ENCODE assay signal across 1 cellular context in genomic region chr16:68528686-68529379, GRCh38.
TF ChIP-seq lines count a peak whose summit lies in the region.

No MANE protein-coding gene starts in this region.

TF ChIP-seq in HepG2, 621 proteins besides CTCF, POLR2A, EP300 and RAD21 (continued from another document and continues in another):
- TF ChIP-seq, protein P1, sequence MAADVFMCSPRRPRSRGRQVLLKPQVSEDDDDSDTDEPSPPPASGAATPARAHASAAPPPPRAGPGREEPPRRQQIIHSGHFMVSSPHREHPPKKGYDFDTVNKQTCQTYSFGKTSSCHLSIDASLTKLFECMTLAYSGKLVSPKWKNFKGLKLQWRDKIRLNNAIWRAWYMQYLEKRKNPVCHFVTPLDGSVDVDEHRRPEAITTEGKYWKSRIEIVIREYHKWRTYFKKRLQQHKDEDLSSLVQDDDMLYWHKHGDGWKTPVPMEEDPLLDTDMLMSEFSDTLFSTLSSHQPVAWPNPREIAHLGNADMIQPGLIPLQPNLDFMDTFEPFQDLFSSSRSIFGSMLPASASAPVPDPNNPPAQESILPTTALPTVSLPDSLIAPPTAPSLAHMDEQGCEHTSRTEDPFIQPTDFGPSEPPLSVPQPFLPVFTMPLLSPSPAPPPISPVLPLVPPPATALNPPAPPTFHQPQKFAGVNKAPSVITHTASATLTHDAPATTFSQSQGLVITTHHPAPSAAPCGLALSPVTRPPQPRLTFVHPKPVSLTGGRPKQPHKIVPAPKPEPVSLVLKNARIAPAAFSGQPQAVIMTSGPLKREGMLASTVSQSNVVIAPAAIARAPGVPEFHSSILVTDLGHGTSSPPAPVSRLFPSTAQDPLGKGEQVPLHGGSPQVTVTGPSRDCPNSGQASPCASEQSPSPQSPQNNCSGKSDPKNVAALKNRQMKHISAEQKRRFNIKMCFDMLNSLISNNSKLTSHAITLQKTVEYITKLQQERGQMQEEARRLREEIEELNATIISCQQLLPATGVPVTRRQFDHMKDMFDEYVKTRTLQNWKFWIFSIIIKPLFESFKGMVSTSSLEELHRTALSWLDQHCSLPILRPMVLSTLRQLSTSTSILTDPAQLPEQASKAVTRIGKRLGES (CRISPR knock-in tag; IDR thresholded peaks at IDR 0.05; ENCODE audit: borderline replicate concordance) = no peak
- TF ChIP-seq ZNF274 (CRISPR knock-in tag; IDR thresholded peaks at IDR 0.05) (peak; percentile 75), STAT5B (CRISPR knock-in tag; IDR thresholded peaks at IDR 0.05) (no peak), MYNN (CRISPR knock-in tag; IDR thresholded peaks at IDR 0.05; ENCODE audit: low read depth) (no peak), THYN1 (CRISPR knock-in tag; IDR thresholded peaks at IDR 0.05; ENCODE audit: borderline replicate concordance, low read depth) (no peak), ZNF264 (CRISPR knock-in tag; IDR thresholded peaks at IDR 0.05) (no peak), ZNF772 (CRISPR knock-in tag; IDR thresholded peaks at IDR 0.05) (peak; percentile 72; the same call in 1 of the 2 replicates), HOXA3 (CRISPR knock-in tag; IDR thresholded peaks at IDR 0.05) (peak; percentile 40; the same call in 1 of the 2 replicates), ZNF501 (CRISPR knock-in tag; IDR thresholded peaks at IDR 0.05) (peak; percentile 78), ZNF543 (CRISPR knock-in tag; IDR thresholded peaks at IDR 0.05) (peak; percentile 65; the same call in 1 of the 2 replicates), DZIP1 (CRISPR knock-in tag; IDR thresholded peaks at IDR 0.05) (0 out of 2 replicates have a peak, but pooled peaks have one; percentile 62), BCLAF1 (IDR thresholded peaks at IDR 0.05) (no peak), ZNF121 (CRISPR knock-in tag; IDR thresholded peaks at IDR 0.05) (no peak), ZNF773 (CRISPR knock-in tag; IDR thresholded peaks at IDR 0.05; ENCODE audit: borderline replicate concordance) (no peak), ZNF83 (CRISPR knock-in tag; IDR thresholded peaks at IDR 0.05; ENCODE audit: borderline replicate concordance) (peak; percentile 43; the same call in 1 of the 2 replicates), KAT2B (IDR thresholded peaks at IDR 0.05; ENCODE audit: borderline replicate concordance, low read depth, low read length) (no peak), GATAD2A (CRISPR knock-in tag; IDR thresholded peaks at IDR 0.05) (peak; percentile 74), ZFP36 (IDR thresholded peaks at IDR 0.05; ENCODE audit: borderline replicate concordance, low read depth, low read length, partially characterized antibody) (no peak), ELF1 (CRISPR knock-in tag; IDR thresholded peaks at IDR 0.05) (peak; percentile 17; the same call in 1 of the 2 replicates), ZNF142 (CRISPR knock-in tag; IDR thresholded peaks at IDR 0.05) (peak; percentile 41; the same call in 1 of the 2 replicates), ZNF784 (CRISPR knock-in tag; IDR thresholded peaks at IDR 0.05; ENCODE audit: borderline replicate concordance) (0 out of 2 replicates have a peak, but pooled peaks have one; percentile 24), BORCS8-MEF2B (CRISPR knock-in tag; IDR thresholded peaks at IDR 0.05) (peak; percentile 52; the same call in 1 of the 2 replicates), ZNF720 (CRISPR knock-in tag; IDR thresholded peaks at IDR 0.05) (no peak), ZNF224 (CRISPR knock-in tag; IDR thresholded peaks at IDR 0.05) (peak; percentile 87; the same call in 1 of the 2 replicates)
- TF ChIP-seq, protein P2, sequence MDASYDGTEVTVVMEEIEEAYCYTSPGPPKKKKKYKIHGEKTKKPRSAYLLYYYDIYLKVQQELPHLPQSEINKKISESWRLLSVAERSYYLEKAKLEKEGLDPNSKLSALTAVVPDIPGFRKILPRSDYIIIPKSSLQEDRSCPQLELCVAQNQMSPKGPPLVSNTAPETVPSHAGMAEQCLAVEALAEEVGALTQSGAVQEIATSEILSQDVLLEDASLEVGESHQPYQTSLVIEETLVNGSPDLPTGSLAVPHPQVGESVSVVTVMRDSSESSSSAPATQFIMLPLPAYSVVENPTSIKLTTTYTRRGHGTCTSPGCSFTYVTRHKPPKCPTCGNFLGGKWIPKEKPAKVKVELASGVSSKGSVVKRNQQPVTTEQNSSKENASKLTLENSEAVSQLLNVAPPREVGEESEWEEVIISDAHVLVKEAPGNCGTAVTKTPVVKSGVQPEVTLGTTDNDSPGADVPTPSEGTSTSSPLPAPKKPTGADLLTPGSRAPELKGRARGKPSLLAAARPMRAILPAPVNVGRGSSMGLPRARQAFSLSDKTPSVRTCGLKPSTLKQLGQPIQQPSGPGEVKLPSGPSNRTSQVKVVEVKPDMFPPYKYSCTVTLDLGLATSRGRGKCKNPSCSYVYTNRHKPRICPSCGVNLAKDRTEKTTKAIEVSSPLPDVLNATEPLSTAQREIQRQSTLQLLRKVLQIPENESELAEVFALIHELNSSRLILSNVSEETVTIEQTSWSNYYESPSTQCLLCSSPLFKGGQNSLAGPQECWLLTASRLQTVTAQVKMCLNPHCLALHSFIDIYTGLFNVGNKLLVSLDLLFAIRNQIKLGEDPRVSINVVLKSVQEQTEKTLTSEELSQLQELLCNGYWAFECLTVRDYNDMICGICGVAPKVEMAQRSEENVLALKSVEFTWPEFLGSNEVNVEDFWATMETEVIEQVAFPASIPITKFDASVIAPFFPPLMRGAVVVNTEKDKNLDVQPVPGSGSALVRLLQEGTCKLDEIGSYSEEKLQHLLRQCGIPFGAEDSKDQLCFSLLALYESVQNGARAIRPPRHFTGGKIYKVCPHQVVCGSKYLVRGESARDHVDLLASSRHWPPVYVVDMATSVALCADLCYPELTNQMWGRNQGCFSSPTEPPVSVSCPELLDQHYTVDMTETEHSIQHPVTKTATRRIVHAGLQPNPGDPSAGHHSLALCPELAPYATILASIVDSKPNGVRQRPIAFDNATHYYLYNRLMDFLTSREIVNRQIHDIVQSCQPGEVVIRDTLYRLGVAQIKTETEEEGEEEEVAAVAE (CRISPR knock-in tag; IDR thresholded peaks at IDR 0.05; ENCODE audit: borderline replicate concordance) = peak; percentile 98
- TF ChIP-seq, protein P3, sequence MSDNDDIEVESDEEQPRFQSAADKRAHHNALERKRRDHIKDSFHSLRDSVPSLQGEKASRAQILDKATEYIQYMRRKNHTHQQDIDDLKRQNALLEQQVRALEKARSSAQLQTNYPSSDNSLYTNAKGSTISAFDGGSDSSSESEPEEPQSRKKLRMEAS (IDR thresholded peaks at IDR 0.05) = peak; percentile 77
- TF ChIP-seq, protein P4, sequence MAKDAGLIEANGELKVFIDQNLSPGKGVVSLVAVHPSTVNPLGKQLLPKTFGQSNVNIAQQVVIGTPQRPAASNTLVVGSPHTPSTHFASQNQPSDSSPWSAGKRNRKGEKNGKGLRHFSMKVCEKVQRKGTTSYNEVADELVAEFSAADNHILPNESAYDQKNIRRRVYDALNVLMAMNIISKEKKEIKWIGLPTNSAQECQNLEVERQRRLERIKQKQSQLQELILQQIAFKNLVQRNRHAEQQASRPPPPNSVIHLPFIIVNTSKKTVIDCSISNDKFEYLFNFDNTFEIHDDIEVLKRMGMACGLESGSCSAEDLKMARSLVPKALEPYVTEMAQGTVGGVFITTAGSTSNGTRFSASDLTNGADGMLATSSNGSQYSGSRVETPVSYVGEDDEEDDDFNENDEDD (CRISPR knock-in tag; IDR thresholded peaks at IDR 0.05; ENCODE audit: borderline replicate concordance) = peak; percentile 77
- TF ChIP-seq, protein P5, sequence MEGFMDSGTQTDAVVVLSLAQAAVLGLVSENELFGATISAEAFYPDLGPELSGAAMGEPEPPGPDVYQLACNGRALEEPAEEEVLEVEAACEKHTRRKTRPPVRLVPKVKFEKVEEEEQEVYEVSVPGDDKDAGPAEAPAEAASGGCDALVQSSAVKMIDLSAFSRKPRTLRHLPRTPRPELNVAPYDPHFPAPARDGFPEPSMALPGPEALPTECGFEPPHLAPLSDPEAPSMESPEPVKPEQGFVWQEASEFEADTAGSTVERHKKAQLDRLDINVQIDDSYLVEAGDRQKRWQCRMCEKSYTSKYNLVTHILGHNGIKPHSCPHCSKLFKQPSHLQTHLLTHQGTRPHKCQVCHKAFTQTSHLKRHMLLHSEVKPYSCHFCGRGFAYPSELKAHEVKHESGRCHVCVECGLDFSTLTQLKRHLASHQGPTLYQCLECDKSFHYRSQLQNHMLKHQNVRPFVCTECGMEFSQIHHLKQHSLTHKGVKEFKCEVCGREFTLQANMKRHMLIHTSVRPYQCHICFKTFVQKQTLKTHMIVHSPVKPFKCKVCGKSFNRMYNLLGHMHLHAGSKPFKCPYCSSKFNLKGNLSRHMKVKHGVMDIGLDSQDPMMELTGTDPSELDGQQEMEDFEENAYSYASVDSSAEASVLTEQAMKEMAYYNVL (CRISPR knock-in tag; IDR thresholded peaks at IDR 0.05; ENCODE audit: borderline replicate concordance) = no peak; the same call in 1 of the 2 replicates
- TF ChIP-seq, protein P6, sequence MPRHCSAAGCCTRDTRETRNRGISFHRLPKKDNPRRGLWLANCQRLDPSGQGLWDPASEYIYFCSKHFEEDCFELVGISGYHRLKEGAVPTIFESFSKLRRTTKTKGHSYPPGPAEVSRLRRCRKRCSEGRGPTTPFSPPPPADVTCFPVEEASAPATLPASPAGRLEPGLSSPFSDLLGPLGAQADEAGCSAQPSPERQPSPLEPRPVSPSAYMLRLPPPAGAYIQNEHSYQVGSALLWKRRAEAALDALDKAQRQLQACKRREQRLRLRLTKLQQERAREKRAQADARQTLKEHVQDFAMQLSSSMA (CRISPR knock-in tag; IDR thresholded peaks at IDR 0.05) = peak; percentile 99
